Comparison of ENCODE assay signal across 8 cellular contexts in the genomic region with DNA sequence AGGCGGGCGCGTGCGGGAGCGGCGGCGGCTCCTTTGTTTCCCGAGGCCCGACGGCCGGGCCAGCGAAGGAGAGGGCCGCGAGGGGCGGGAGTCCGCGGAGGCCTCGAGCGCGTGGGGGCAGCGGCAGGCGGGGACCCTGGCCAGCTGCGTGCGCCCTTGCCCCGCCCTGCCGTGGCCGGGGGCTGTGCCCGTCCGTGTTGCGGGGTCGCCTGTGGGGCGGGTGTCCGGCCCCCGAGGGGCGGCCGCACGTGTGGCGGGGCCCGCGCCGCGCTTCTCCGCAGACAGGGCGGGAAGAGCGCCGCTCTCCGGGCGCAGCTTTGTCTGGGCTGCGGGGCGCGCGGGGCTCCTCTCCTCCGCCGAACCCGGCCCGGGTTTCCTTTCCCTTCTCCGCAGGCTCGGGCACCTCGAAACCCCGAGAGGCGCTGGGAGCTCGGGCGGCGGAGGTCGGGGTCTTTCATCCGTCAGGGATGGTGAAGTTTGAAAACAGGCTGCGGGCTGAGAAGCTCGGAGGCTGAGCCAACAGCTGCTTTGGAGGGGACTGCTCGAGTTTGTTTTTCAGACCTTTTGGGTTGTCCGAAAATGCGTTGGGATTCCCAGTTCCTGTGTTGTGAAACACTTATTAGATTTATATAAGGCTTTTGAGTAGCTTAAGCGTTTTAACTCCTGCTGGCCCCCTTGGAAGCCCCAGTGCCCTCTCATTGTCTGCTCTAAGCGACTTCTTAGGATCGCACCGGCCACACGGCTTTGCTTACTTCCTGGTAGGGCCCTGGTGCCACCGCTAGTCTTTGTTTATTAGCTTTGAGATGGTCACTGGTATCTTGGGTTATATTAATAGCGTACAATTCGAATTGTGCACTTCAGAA. TPM values are rescaled to one million over a fixed set of nuclear protein-coding genes. Genes with fewer than 3 reads are reported as not detected.
DNase-seq lines count a peak whose midpoint lies in the region; ATAC-seq and TF ChIP-seq lines count a peak whose summit lies in the region.

No MANE protein-coding gene starts in this region.

- peak overlapping the region; percentile 93 for H3K4me3 Mint-ChIP-seq in activated T-helper 1 cell treated with anti-CD3 and anti-CD28 coated beads, Interleukin-12 subunit alpha, Interleukin-12 subunit beta, Interleukin-2, Interleukin-4 antibody, amounts not matched to agents 30 ng/mL and 10 ng/mL and 1 ng/mL, durations not matched to agents 14 hours and 24 hours and 36 hours
- peak overlapping the region; percentile 90 to 98 (median 96) for H3K4me3 Mint-ChIP-seq in naive B cell

- peaks cover 69% of the 10 kb centered on the region for H3K4me1 ChIP-seq in A673 (ENCODE audit: insufficient read depth, low read length, poor library complexity, severe bottlenecking)
- peaks cover 72% of the 10 kb centered on the region for H3K4me1 ChIP-seq in upper lobe of right lung

- no peaks in the 10 kb centered on the region for H3K9me3 Mint-ChIP-seq in activated T-helper 1 cell treated with anti-CD3 and anti-CD28 coated beads, Interleukin-12 subunit alpha, Interleukin-12 subunit beta, Interleukin-2, Interleukin-4 antibody, amounts not matched to agents 30 ng/mL and 10 ng/mL and 1 ng/mL, durations not matched to agents 14 hours and 24 hours and 36 hours
- H3K9me3 Mint-ChIP-seq in naive B cell = no peaks in the 10 kb centered on the region

- no peak for TF ChIP-seq CTCF in A673 (conservative IDR thresholded peaks at IDR 0.05; ENCODE audit: low read depth, low read length)
- TF ChIP-seq CTCF in GM13976 (IDR thresholded peaks at IDR 0.05; ENCODE audit: borderline replicate concordance, control extremely low read depth, extremely low read depth, insufficient read depth, missing control alignments) = peak; percentile 18
- peak; percentile 28 for TF ChIP-seq CTCF in fibroblast of mammary gland (conservative IDR thresholded peaks at IDR 0.05; ENCODE audit: control insufficient read depth, insufficient read depth, low read depth, low read length)
- no peak for TF ChIP-seq CTCF in upper lobe of right lung (IDR thresholded peaks at IDR 0.05)

- CTCF ChIA-PET in A673 (lab: Charles Lee) = interaction anchor here (1.0 to 1.6 kb wide), 2 partner anchors 18 to 53 kb away, joined by 3 to 4 read pairs; no protein-coding TSS in a partner anchor

- ATAC-seq in HG03139 (IDR thresholded peaks at IDR 0.05; ENCODE audit: unreplicated experiment) (peak; percentile 4), naive B cell (ENCODE audit: low read depth in 2 of 2) (peak; percentile 12 to 20), upper lobe of right lung (peak; percentile 1)

- DNase-seq in A673 (ENCODE audit: low spot score) (peak; percentile 63), GM13976 (ENCODE audit: low spot score) (no peak), NCI-H82 treated with DMSO at 0.1 percent for 48 hours (lab: John Stamatoyannopoulos, UW; ENCODE audit: unreplicated experiment) (peak; percentile 53), fibroblast of mammary gland (ENCODE audit: low read depth) (peak; percentile 56), naive B cell (peak; percentile 58), upper lobe of right lung (peak; percentile 80)
- peak; percentile 34 for DNase-seq in activated T-helper 1 cell treated with anti-CD3 and anti-CD28 coated beads, Interleukin-12 subunit alpha, Interleukin-12 subunit beta, Interleukin-2, Interleukin-4 antibody, amounts not matched to agents 30 ng/mL and 10 ng/mL and 1 ng/mL, durations not matched to agents 14 hours and 24 hours and 36 hours (ENCODE audit: low spot score)

- H3K36me3 ChIP-seq in A673 (ENCODE audit: insufficient read depth, low read length, poor library complexity, severe bottlenecking) (no peaks in the 10 kb centered on the region), upper lobe of right lung (no peaks in the 10 kb centered on the region)

- H3K27ac ChIP-seq in A673 (ENCODE audit: low read depth, low read length, poor library complexity, severe bottlenecking) = peak overlapping the region; percentile 89
- peak overlapping the region; percentile 100 for H3K27ac ChIP-seq in upper lobe of right lung

- intact Hi-C loops in A673 (cut with micrococcal nuclease; ENCODE audit: unreplicated experiment) = loop anchor here (5.0 to 10.0 kb wide), 2 partner anchors 97 to 220 kb away; no protein-coding TSS in a partner anchor
- intact Hi-C loops in activated T-helper 1 cell treated with anti-CD3 and anti-CD28 coated beads, Interleukin-12 subunit alpha, Interleukin-12 subunit beta, Interleukin-2, Interleukin-4 antibody, amounts not matched to agents 30 ng/mL and 10 ng/mL and 1 ng/mL, durations not matched to agents 14 hours and 24 hours and 36 hours (cut with micrococcal nuclease) = loop anchor here (1.0 to 10.0 kb wide), 9 partner anchors 26 to 960 kb away; partner anchors contain the start of genes CIAO2A, HERC1, RAB8B and ZNF609
- intact Hi-C loops in upper lobe of right lung (cut with DNase I) = no loop called here

- peak overlapping the region; percentile 86 for H3K27ac Mint-ChIP-seq in activated T-helper 1 cell treated with anti-CD3 and anti-CD28 coated beads, Interleukin-12 subunit alpha, Interleukin-12 subunit beta, Interleukin-2, Interleukin-4 antibody, amounts not matched to agents 30 ng/mL and 10 ng/mL and 1 ng/mL, durations not matched to agents 14 hours and 24 hours and 36 hours
- H3K27ac Mint-ChIP-seq in naive B cell = peak overlapping the region in 5 of 6 donors; percentile 85 to 97 (median 95)

- H3K9me3 ChIP-seq in A673 (ENCODE audit: low read depth, low read length, poor library complexity, severe bottlenecking) (no peaks in the 10 kb centered on the region), upper lobe of right lung (no peaks in the 10 kb centered on the region)

- H3K27me3 Mint-ChIP-seq in activated T-helper 1 cell treated with anti-CD3 and anti-CD28 coated beads, Interleukin-12 subunit alpha, Interleukin-12 subunit beta, Interleukin-2, Interleukin-4 antibody, amounts not matched to agents 30 ng/mL and 10 ng/mL and 1 ng/mL, durations not matched to agents 14 hours and 24 hours and 36 hours (ENCODE audit: insufficient read depth) = no peaks in the 10 kb centered on the region
- H3K27me3 Mint-ChIP-seq in naive B cell = no peaks in the 10 kb centered on the region

- no peaks in the 10 kb centered on the region for H3K27me3 ChIP-seq in A673 (replicated peaks; ENCODE audit: insufficient read depth, low read depth, low read length, poor library complexity)
- no peaks in the 10 kb centered on the region for H3K27me3 ChIP-seq in upper lobe of right lung

- H3K4me3 ChIP-seq in A673 (ENCODE audit: low read depth, low read length, poor library complexity, severe bottlenecking) (peak overlapping the region; percentile 85), fibroblast of mammary gland (ENCODE audit: control insufficient read depth, low read depth, low read length) (peak overlapping the region; percentile 86), upper lobe of right lung (peak overlapping the region; percentile 77)

- in situ Hi-C loops in GM13976 (cut with MboI; ENCODE audit: low sequenced_read_pairs, unreplicated experiment) = no loop called here

- peaks cover 84% of the 10 kb centered on the region for H3K4me1 Mint-ChIP-seq in activated T-helper 1 cell treated with anti-CD3 and anti-CD28 coated beads, Interleukin-12 subunit alpha, Interleukin-12 subunit beta, Interleukin-2, Interleukin-4 antibody, amounts not matched to agents 30 ng/mL and 10 ng/mL and 1 ng/mL, durations not matched to agents 14 hours and 24 hours and 36 hours (ENCODE audit: low read depth)
- H3K4me1 Mint-ChIP-seq in naive B cell = peaks cover 56 to 84% (median 80%) of the 10 kb centered on the region in 3 donors

- H3K36me3 Mint-ChIP-seq in activated T-helper 1 cell treated with anti-CD3 and anti-CD28 coated beads, Interleukin-12 subunit alpha, Interleukin-12 subunit beta, Interleukin-2, Interleukin-4 antibody, amounts not matched to agents 30 ng/mL and 10 ng/mL and 1 ng/mL, durations not matched to agents 14 hours and 24 hours and 36 hours (ENCODE audit: low read depth) = peaks cover 2% of the 10 kb centered on the region
- no peaks in the 10 kb centered on the region for H3K36me3 Mint-ChIP-seq in naive B cell

- no TSS peak for BruUV-seq in A673 (replicated peaks; lab: Mats Ljungman, UMichigan)

- POLR2A ChIA-PET in A673 (lab: Charles Lee; ENCODE audit: low non-redundant PET) = no interaction called here

RNA-seq across cellular contexts. Expression of gene USP3, which starts 0.8 kb away (rescaled TPM):
- total RNA-seq in A673 (2021) = 65.3 and 76.7 TPM in 2 replicates
- 46.9 and 58.9 TPM in 2 replicates for total RNA-seq in activated T-helper 1 cell treated with anti-CD3 and anti-CD28 coated beads, Interleukin-12 subunit alpha, Interleukin-12 subunit beta, Interleukin-2, Interleukin-4 antibody, amounts not matched to agents 30 ng/mL and 10 ng/mL and 1 ng/mL, durations not matched to agents 14 hours and 24 hours and 36 hours
- 10 to 100 TPM; 53.6 to 88.0 (median 58.7) TPM for polyA plus RNA-seq in naive B cell (ENCODE audit: low read depth in 6 of 6)
- 62.5 TPM for total RNA-seq in upper lobe of right lung

Comparison
In these comparisons a context has a peak if more than half of its experiments do, and no peak if none do; other contexts are left out.
1. CTCF ChIP-seq: peak in GM13976 (single experiment) and fibroblast of mammary gland (single experiment); none in A673 (single experiment) and upper lobe of right lung (single experiment).
2. Peak in every context shown above with its lines, with median percentiles within 50 percentile points of each other: H3K4me3 ChIP-seq and ATAC-seq.